ENCODE assay signal across 1 cellular context in genomic region chr9:90099262-90099982, GRCh38.
TF ChIP-seq lines count a peak whose summit lies in the region.

No MANE protein-coding gene starts in this region.

TF ChIP-seq in SK-N-SH treated with all-trans-retinoic acid at 6 μM for 48 hours, 23 proteins besides CTCF, POLR2A, EP300 and RAD21 (continued from another document):
- no peak for TF ChIP-seq ARNTL (CRISPR knock-in tag; IDR thresholded peaks at IDR 0.05; ENCODE audit: borderline replicate concordance, low read depth)
- TF ChIP-seq GLIS3 (CRISPR knock-in tag; IDR thresholded peaks at IDR 0.05): no peak
- no peak for TF ChIP-seq ZFP3 (CRISPR knock-in tag; IDR thresholded peaks at IDR 0.05)
- TF ChIP-seq CSRNP3 (CRISPR knock-in tag; IDR thresholded peaks at IDR 0.05): no peak
- no peak for TF ChIP-seq SNAI2 (CRISPR knock-in tag; IDR thresholded peaks at IDR 0.05)
- no peak for TF ChIP-seq CSDC2 (CRISPR knock-in tag; IDR thresholded peaks at IDR 0.05)
